2 cellular contexts compared by ENCODE assay signal in the genomic region with DNA sequence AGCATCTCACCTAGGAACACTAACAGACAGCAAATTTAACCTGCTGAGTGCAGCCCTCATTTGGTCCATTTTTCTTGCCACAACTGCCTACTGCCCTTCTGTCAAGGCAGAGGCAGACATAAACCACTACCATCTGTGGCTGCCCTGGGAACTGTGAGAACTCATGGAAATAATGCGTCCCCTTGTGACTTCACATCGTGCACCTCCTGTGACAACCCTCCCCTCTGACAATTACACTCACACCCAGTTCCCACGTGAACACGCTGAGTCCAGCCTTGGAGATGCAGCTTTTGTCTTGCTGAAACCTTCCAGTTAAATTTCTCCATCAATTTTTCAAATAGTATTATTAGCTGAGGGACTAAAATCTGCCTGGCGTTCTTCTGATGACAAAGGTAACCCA.
TF ChIP-seq lines count a peak whose summit lies in the region.

No MANE protein-coding gene starts in this region.

TF ChIP-seq in HCT116, 20 proteins besides CTCF, POLR2A, EP300 and RAD21:
- no peak for TF ChIP-seq EZH2phosphoT487 (IDR thresholded peaks at IDR 0.05; ENCODE audit: borderline replicate concordance)
- TF ChIP-seq TCF7L2 (IDR thresholded peaks at IDR 0.05; ENCODE audit: borderline replicate concordance, extremely low read depth, insufficient read depth, insufficient read length) = no peak
- TF ChIP-seq ZNF274 (IDR thresholded peaks at IDR 0.05; ENCODE audit: low read depth, low read length) = no peak
- no peak for TF ChIP-seq ZFX (IDR thresholded peaks at IDR 0.05)
- 0 out of 2 replicates have a peak, but pooled peaks have one; percentile 29 for TF ChIP-seq POLR2AphosphoS5 (IDR thresholded peaks at IDR 0.05; ENCODE audit: low read depth, low read length)

TF ChIP-seq in SK-N-SH treated with all-trans-retinoic acid at 6 μM for 48 hours, 23 proteins besides CTCF, POLR2A, EP300 and RAD21:
- TF ChIP-seq PPARA (CRISPR knock-in tag; IDR thresholded peaks at IDR 0.05; ENCODE audit: borderline replicate concordance) = no peak
- no peak for TF ChIP-seq SNAI2 (CRISPR knock-in tag; IDR thresholded peaks at IDR 0.05)
- no peak for TF ChIP-seq ZNF70 (CRISPR knock-in tag; IDR thresholded peaks at IDR 0.05)
- TF ChIP-seq GLIS3 (CRISPR knock-in tag; IDR thresholded peaks at IDR 0.05) = no peak
- no peak for TF ChIP-seq CREB5 (CRISPR knock-in tag; IDR thresholded peaks at IDR 0.05; ENCODE audit: low read depth)
- TF ChIP-seq, protein P1, sequence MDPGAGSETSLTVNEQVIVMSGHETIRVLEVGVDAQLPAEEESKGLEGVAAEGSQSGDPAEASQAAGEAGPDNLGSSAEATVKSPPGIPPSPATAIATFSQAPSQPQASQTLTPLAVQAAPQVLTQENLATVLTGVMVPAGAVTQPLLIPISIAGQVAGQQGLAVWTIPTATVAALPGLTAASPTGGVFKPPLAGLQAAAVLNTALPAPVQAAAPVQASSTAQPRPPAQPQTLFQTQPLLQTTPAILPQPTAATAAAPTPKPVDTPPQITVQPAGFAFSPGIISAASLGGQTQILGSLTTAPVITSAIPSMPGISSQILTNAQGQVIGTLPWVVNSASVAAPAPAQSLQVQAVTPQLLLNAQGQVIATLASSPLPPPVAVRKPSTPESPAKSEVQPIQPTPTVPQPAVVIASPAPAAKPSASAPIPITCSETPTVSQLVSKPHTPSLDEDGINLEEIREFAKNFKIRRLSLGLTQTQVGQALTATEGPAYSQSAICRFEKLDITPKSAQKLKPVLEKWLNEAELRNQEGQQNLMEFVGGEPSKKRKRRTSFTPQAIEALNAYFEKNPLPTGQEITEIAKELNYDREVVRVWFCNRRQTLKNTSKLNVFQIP (CRISPR knock-in tag; IDR thresholded peaks at IDR 0.05; ENCODE audit: borderline replicate concordance, low read depth) = no peak
- TF ChIP-seq RARB (CRISPR knock-in tag; IDR thresholded peaks at IDR 0.05) = no peak
- no peak for TF ChIP-seq ESRRG (CRISPR knock-in tag; IDR thresholded peaks at IDR 0.05)
- TF ChIP-seq ARNTL (CRISPR knock-in tag; IDR thresholded peaks at IDR 0.05; ENCODE audit: borderline replicate concordance, low read depth) = no peak
- TF ChIP-seq PATZ1 (CRISPR knock-in tag; IDR thresholded peaks at IDR 0.05; ENCODE audit: borderline replicate concordance) = no peak
- no peak for TF ChIP-seq ZFP30 (CRISPR knock-in tag; IDR thresholded peaks at IDR 0.05)
- TF ChIP-seq ZFP3 (CRISPR knock-in tag; IDR thresholded peaks at IDR 0.05) = no peak
